In genomic region chr6:112207131-112207530, GRCh38 we compare ENCODE assay signal across 18 cellular contexts. TPM values are rescaled to one million over a fixed set of nuclear protein-coding genes. Genes with fewer than 3 reads are reported as not detected.
"Had no signal": no experiment of that assay in that cellular context is flagged by ENCODE, and none has a peak within 500 bp of the region (broad histone marks: within the 10 kb centered on the region; RNA-seq: fewer than 3 reads in every experiment).

No MANE protein-coding gene starts in this region.

- H3K4me1 ChIP-seq: breast epithelium had no signal

- H3K27me3 ChIP-seq: breast epithelium, left lung, sigmoid colon had no signal

- DNase-seq: activated CD4-positive, alpha-beta T cell treated with anti-CD3 and anti-CD28 coated beads for 1 hour; activated T-cell treated with anti-CD3 and anti-CD28 coated beads, Interleukin-2, amount 50 U/mL, for 1 hour; aorta; effector memory CD4-positive, alpha-beta T cell; left lung; naive B cell; sigmoid colon; stimulated activated CD4-positive, alpha-beta T cell treated with anti-CD3 and anti-CD28 coated beads, Interleukin-15, amount 100 ng/mL, for 24 hours; stimulated activated CD8-positive, alpha-beta memory T cell treated with anti-CD3 and anti-CD28 coated beads, Interleukin-4, amount 100 ng/mL, for 48 hours; stimulated activated naive CD4-positive, alpha-beta T cell; T-cell had no signal

- ATAC-seq: activated naive CD4-positive, alpha-beta T cell treated with anti-CD3 and anti-CD28 coated beads, Interleukin-2, amount 50 U/mL, for 72 hours; left lung; T-cell had no signal

- H3K36me3 Mint-ChIP-seq: activated naive CD4-positive, alpha-beta T cell treated with anti-CD3 and anti-CD28 coated beads, Interleukin-2, amount 50 U/mL, for 72 hours; T-cell had no signal

- H3K36me3 ChIP-seq: breast epithelium, left lung had no signal

- H3K4me3 Mint-ChIP-seq: central memory CD8-positive, alpha-beta T cell; naive B cell; T-cell had no signal

- H3K27ac ChIP-seq: left lung had no signal

- H3K4me1 Mint-ChIP-seq: central memory CD8-positive, alpha-beta T cell had no signal

- H3K9me3 Mint-ChIP-seq: activated naive CD4-positive, alpha-beta T cell treated with anti-CD3 and anti-CD28 coated beads, Interleukin-2, amount 50 U/mL, for 72 hours; central memory CD8-positive, alpha-beta T cell; T-cell had no signal

- H3K4me2 ChIP-seq: smooth muscle cell had no signal

- FAIRE-seq: colon, TTC549 had no signal

- H3K9me3 ChIP-seq: breast epithelium, left lung, sigmoid colon had no signal

- H3K4me3 ChIP-seq: breast epithelium, left lung, lung, sigmoid colon, smooth muscle cell had no signal

- H3K27ac Mint-ChIP-seq: activated naive CD4-positive, alpha-beta T cell treated with anti-CD3 and anti-CD28 coated beads, Interleukin-2, amount 50 U/mL, for 72 hours; naive B cell; T-cell had no signal

RNA-seq across cellular contexts. Expression of gene LAMA4, which starts 47.2 kb away (rescaled TPM):
- total RNA-seq: activated naive CD4-positive, alpha-beta T cell treated with anti-CD3 and anti-CD28 coated beads, Interleukin-2, amount 50 U/mL, for 72 hours had no signal
